In genomic region chr9:19411316-19411715, GRCh38 we compare ENCODE assay signal across 1 cellular context.
TF ChIP-seq lines count a peak whose summit lies in the region.

No MANE protein-coding gene starts in this region.

TF ChIP-seq in HCT116, 20 proteins besides CTCF, POLR2A, EP300 and RAD21 (continued from another document):
- TF ChIP-seq REST (IDR thresholded peaks at IDR 0.05; ENCODE audit: low read depth) (no peak), CBX3 (IDR thresholded peaks at IDR 0.05; ENCODE audit: low read depth) (no peak), EZH2 (IDR thresholded peaks at IDR 0.05) (no peak), JUND (IDR thresholded peaks at IDR 0.05) (no peak), ZFX (IDR thresholded peaks at IDR 0.05) (no peak), ELF1 (IDR thresholded peaks at IDR 0.05; ENCODE audit: borderline replicate concordance, low read depth) (no peak)
